In genomic region chr5:179393078-179393477, GRCh38 we compare ENCODE assay signal across 17 cellular contexts. TPM values are rescaled to one million over a fixed set of nuclear protein-coding genes. Genes with fewer than 3 reads are reported as not detected.
DNase-seq lines count a peak whose midpoint lies in the region; ATAC-seq and TF ChIP-seq lines count a peak whose summit lies in the region.
"Had no signal": no experiment of that assay in that cellular context is flagged by ENCODE, and none has a peak within 500 bp of the region (broad histone marks: within the 10 kb centered on the region; RNA-seq: fewer than 3 reads in every experiment).

No MANE protein-coding gene starts in this region.

- peaks cover 41% of the 10 kb centered on the region for H3K9me3 Mint-ChIP-seq in activated CD4-positive, alpha-beta T cell treated with anti-CD3 and anti-CD28 coated beads for 36 hours (ENCODE audit: low read depth)

- CTCF ChIA-PET in activated CD4-positive, alpha-beta T cell treated with anti-CD3 and anti-CD28 coated beads for 36 hours (lab: Charles Lee): no interaction called here

- in situ Hi-C loops in G401 (cut with HindIII; ENCODE audit: low sequenced_read_pairs): no loop called here

- H3K27ac Mint-ChIP-seq in activated CD4-positive, alpha-beta T cell treated with anti-CD3 and anti-CD28 coated beads for 36 hours: no peak overlapping the region
- H3K27ac Mint-ChIP-seq: CD4-positive, alpha-beta memory T cell; stimulated activated effector memory CD8-positive, alpha-beta T cell treated with anti-CD3 and anti-CD28 coated beads, Interleukin-12 subunit alpha, Interleukin-12 subunit beta, amount 100 ng/mL, for 72 hours; T-helper 1 cell treated with Interleukin-12 subunit alpha and Interleukin-12 subunit beta and Interleukin-4 antibody, amounts not matched to agents 30 μg/mL and 1 μg/mL, for 36 hours had no signal

- intact Hi-C loops in activated CD4-positive, alpha-beta T cell treated with anti-CD3 and anti-CD28 coated beads for 36 hours (cut with DNase I, micrococcal nuclease): no loop called here

- peaks cover 2% of the 10 kb centered on the region for H3K27me3 Mint-ChIP-seq in activated CD4-positive, alpha-beta T cell treated with anti-CD3 and anti-CD28 coated beads for 36 hours

- no peak overlapping the region for H3K4me3 Mint-ChIP-seq in activated CD4-positive, alpha-beta T cell treated with anti-CD3 and anti-CD28 coated beads for 36 hours
- H3K4me3 Mint-ChIP-seq: CD4-positive, alpha-beta memory T cell; stimulated activated effector memory CD8-positive, alpha-beta T cell treated with anti-CD3 and anti-CD28 coated beads, Interleukin-12 subunit alpha, Interleukin-12 subunit beta, amount 100 ng/mL, for 72 hours; T-helper 1 cell treated with Interleukin-12 subunit alpha and Interleukin-12 subunit beta and Interleukin-4 antibody, amounts not matched to agents 30 μg/mL and 1 μg/mL, for 36 hours had no signal

- no peaks in the 10 kb centered on the region for H3K4me1 Mint-ChIP-seq in activated CD4-positive, alpha-beta T cell treated with anti-CD3 and anti-CD28 coated beads for 36 hours
- H3K4me1 Mint-ChIP-seq: CD4-positive, alpha-beta memory T cell; stimulated activated effector memory CD8-positive, alpha-beta T cell treated with anti-CD3 and anti-CD28 coated beads, Interleukin-12 subunit alpha, Interleukin-12 subunit beta, amount 100 ng/mL, for 72 hours had no signal

- H3K36me3 Mint-ChIP-seq in activated CD4-positive, alpha-beta T cell treated with anti-CD3 and anti-CD28 coated beads for 36 hours (ENCODE audit: low read depth): peaks cover 2% of the 10 kb centered on the region
- H3K36me3 Mint-ChIP-seq: stimulated activated effector memory CD8-positive, alpha-beta T cell treated with anti-CD3 and anti-CD28 coated beads, Interleukin-12 subunit alpha, Interleukin-12 subunit beta, amount 100 ng/mL, for 72 hours had no signal

- no peak for TF ChIP-seq CTCF in choroid plexus epithelial cell (conservative IDR thresholded peaks at IDR 0.05; ENCODE audit: low read depth, low read length)

- no peak overlapping the region for H3K4me3 ChIP-seq in choroid plexus epithelial cell (ENCODE audit: low read depth, low read length)

- ATAC-seq in activated CD4-positive, alpha-beta T cell treated with anti-CD3 and anti-CD28 coated beads for 36 hours: no peak
- no peak for ATAC-seq in HG03135 (IDR thresholded peaks at IDR 0.05; ENCODE audit: unreplicated experiment)
- ATAC-seq: left ventricle myocardium superior; stimulated activated effector memory CD8-positive, alpha-beta T cell treated with anti-CD3 and anti-CD28 coated beads, Interleukin-12 subunit alpha, Interleukin-12 subunit beta, amount 100 ng/mL, for 72 hours had no signal

- POLR2A ChIA-PET in activated CD4-positive, alpha-beta T cell treated with anti-CD3 and anti-CD28 coated beads for 36 hours (lab: Charles Lee): no interaction called here

- DNase-seq in EL: peak; percentile 81
- peak; percentile 73 for DNase-seq in MV-4-11 (lab: John Stamatoyannopoulos, UW)
- DNase-seq in choroid plexus epithelial cell (ENCODE audit: low read depth): peak; percentile 80
- peak; percentile 45 for DNase-seq in non-pigmented ciliary epithelial cell (ENCODE audit: low read depth)
- DNase-seq in activated CD4-positive, alpha-beta T cell treated with anti-CD3 and anti-CD28 coated beads for 36 hours: no peak
- DNase-seq in G401 (ENCODE audit: low spot score): no peak
- DNase-seq in NCI-H748 (lab: John Stamatoyannopoulos, UW; ENCODE audit: unreplicated experiment): no peak
- DNase-seq: activated CD4-positive, alpha-beta T cell treated with anti-CD3 and anti-CD28 coated beads, Interleukin-2, amount 50 U/mL, for 4 hours; activated naive CD4-positive, alpha-beta T cell; CD4-positive, alpha-beta memory T cell; cerebellar nuclear complex; left ventricle myocardium superior; NCI-H1436 treated with DMSO at 0.1 percent for 48 hours; nucleus accumbens had no signal

RNA-seq across cellular contexts. Expression of gene ADAMTS2, which starts 47.8 kb away (rescaled TPM):
- total RNA-seq in activated CD4-positive, alpha-beta T cell treated with anti-CD3 and anti-CD28 coated beads for 36 hours: not detected
- total RNA-seq in G401 (2014; rRNA removed; shearing (Covaris generic)): not detected in 2 replicates
- total RNA-seq: CD4-positive, alpha-beta memory T cell had no signal

Comparison
In these comparisons a context has a peak if more than half of its experiments do, and no peak if none do; other contexts are left out.
1. DNase-seq: peak in EL (single experiment), MV-4-11 (single experiment), choroid plexus epithelial cell (single experiment) and non-pigmented ciliary epithelial cell (single experiment); none in activated CD4-positive, alpha-beta T cell treated with anti-CD3 and anti-CD28 coated beads for 36 hours (single experiment), G401 (single experiment) and NCI-H748 (single experiment).